ENCODE assay signal across 8 cellular contexts in the genomic region with DNA sequence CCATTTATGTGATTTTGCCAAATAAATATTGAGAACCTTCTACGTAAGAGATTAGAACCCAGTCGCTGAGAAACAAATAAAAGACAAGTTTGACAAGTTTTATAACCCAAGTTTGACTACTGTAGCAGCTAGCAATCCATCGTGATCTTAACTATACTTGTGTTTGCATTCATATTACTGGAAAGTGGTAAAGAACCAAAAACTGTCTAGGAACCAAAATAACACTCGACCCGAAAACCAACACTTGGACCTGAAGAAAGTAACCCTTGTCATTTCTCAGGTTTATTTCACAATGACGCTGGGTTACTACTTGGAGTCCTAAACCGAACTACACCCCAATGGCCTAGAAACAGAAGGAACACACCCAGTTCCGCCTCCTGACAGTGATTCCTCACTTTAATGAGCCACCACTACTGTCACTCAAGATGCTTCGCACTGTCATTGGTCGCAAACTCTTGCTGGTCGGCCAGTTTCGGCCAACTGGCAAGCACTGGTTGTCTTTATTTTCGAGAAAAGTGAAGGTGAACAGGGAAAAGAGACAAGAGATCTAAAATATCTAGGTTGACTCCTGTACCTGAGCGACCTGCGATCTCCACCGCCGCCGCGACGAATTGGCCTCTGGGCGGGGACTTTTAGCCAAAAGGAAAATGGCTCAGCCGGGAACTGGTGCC. TPM values are rescaled to one million over a fixed set of nuclear protein-coding genes. Genes with fewer than 3 reads are reported as not detected.
A peak's percentile ranks its signal among the peaks of the same experiment; 100 is the strongest.
DNase-seq lines count a peak whose midpoint lies in the region; ATAC-seq and TF ChIP-seq lines count a peak whose summit lies in the region.

No MANE protein-coding gene starts in this region.

- H3K27me3 ChIP-seq in PC-3 (ENCODE audit: low read length), result no peaks in the 10 kb centered on the region

- H3K9me3 ChIP-seq in PC-3 (ENCODE audit: low read length) (no peaks in the 10 kb centered on the region), mucosa of descending colon (no peaks in the 10 kb centered on the region)

- peak overlapping the region; percentile 92 for H3K27ac ChIP-seq in PC-3 (ENCODE audit: low read length)

- H3K4me3 ChIP-seq in Jurkat, Clone E6-1 (ENCODE audit: low read length), result peak overlapping the region; percentile 92
- H3K4me3 ChIP-seq in PC-3 (ENCODE audit: low read length), result peak overlapping the region; percentile 92
- H3K4me3 ChIP-seq in epithelial cell of proximal tubule (ENCODE audit: low read depth, low read length), result peak overlapping the region; percentile 64
- H3K4me3 ChIP-seq in mucosa of descending colon, result peak overlapping the region; percentile 75

- TSS peak; percentile 73 for BruUV-seq in PC-3 (replicated peaks; lab: Mats Ljungman, UMichigan)

- H2AFZ ChIP-seq in PC-3 (ENCODE audit: low read length), result peak overlapping the region; percentile 98

- peaks cover 79% of the 10 kb centered on the region for H3K79me2 ChIP-seq in PC-3 (ENCODE audit: low read length)

- H3K9me3 Mint-ChIP-seq in activated T-cell treated with anti-CD3 and anti-CD28 coated beads, Interleukin-2, amount 50 U/mL, for 24 hours, result no peaks in the 10 kb centered on the region

- intact Hi-C loops in PC-3 (cut with micrococcal nuclease) (no loop called here), mucosa of descending colon (cut with DNase I, micrococcal nuclease) (no loop called here)

- H4K20me1 ChIP-seq in PC-3 (ENCODE audit: low read length), result no peaks in the 10 kb centered on the region

- POLR2A ChIA-PET in PC-3 (lab: Charles Lee; ENCODE audit: unreplicated experiment), result no interaction called here

- H3K4me2 ChIP-seq in PC-3 (ENCODE audit: low read length), result peak overlapping the region; percentile 93

- DNase-seq in DMS114 treated with DMSO at 0.1 percent for 48 hours (lab: John Stamatoyannopoulos, UW; ENCODE audit: unreplicated experiment) (peak; percentile 93), PC-3 (peak; percentile 89), epithelial cell of proximal tubule (ENCODE audit: low read depth) (peak; percentile 85), mucosa of descending colon (peak; percentile 76 to 90 (median 80))
- peak; percentile 91 for DNase-seq in Jurkat, Clone E6-1 (ENCODE audit: low read depth, low spot score)
- peak; percentile 79 for DNase-seq in activated T-cell treated with anti-CD3 and anti-CD28 coated beads, Interleukin-2, amount 50 U/mL, for 24 hours
- peak; percentile 41 to 59 for DNase-seq in stimulated activated CD8-positive, alpha-beta memory T cell treated with anti-CD3 and anti-CD28 coated beads, Interleukin-4, amount 100 ng/mL, for 1 hour (ENCODE audit: low read depth in 2 of 2, low spot score in 1 of 2)

- H3K4me1 ChIP-seq in PC-3 (ENCODE audit: insufficient read depth, low read length) (peaks cover 16% of the 10 kb centered on the region; the same call in 1 of the 2 replicates), mucosa of descending colon (ENCODE audit: low read depth) (peaks cover 10% of the 10 kb centered on the region)

- TF ChIP-seq CTCF in PC-3 (conservative IDR thresholded peaks at IDR 0.05; ENCODE audit: low read depth, low read length) (no peak), epithelial cell of proximal tubule (conservative IDR thresholded peaks at IDR 0.05; ENCODE audit: low read depth, low read length) (no peak), mucosa of descending colon (IDR thresholded peaks at IDR 0.05) (no peak)

- H3K27ac Mint-ChIP-seq in activated T-cell treated with anti-CD3 and anti-CD28 coated beads, Interleukin-2, amount 50 U/mL, for 24 hours, result peak overlapping the region; percentile 99

- H3K36me3 ChIP-seq in PC-3 (ENCODE audit: low read depth, low read length) (0 out of 2 replicates have a peak, but pooled peaks cover 5% of the 10 kb centered on the region), mucosa of descending colon (ENCODE audit: low read depth) (no peaks in the 10 kb centered on the region)

- H3K9ac ChIP-seq in PC-3 (ENCODE audit: low read length), result peak overlapping the region; percentile 95

- H3K27me3 Mint-ChIP-seq in activated T-cell treated with anti-CD3 and anti-CD28 coated beads, Interleukin-2, amount 50 U/mL, for 24 hours, result no peaks in the 10 kb centered on the region

- peaks cover 72% of the 10 kb centered on the region for H3K4me1 Mint-ChIP-seq in activated T-cell treated with anti-CD3 and anti-CD28 coated beads, Interleukin-2, amount 50 U/mL, for 24 hours (ENCODE audit: low read depth)

- H3F3A ChIP-seq in PC-3 (ENCODE audit: low read length, unreplicated experiment), result no peaks in the 10 kb centered on the region

- peak overlapping the region; percentile 99 for H3K4me3 Mint-ChIP-seq in activated T-cell treated with anti-CD3 and anti-CD28 coated beads, Interleukin-2, amount 50 U/mL, for 24 hours

- ATAC-seq in GM21723 (IDR thresholded peaks at IDR 0.05; ENCODE audit: unreplicated experiment) (peak; percentile 96), PC-3 (peak; percentile 88), mucosa of descending colon (peak; percentile 97)

- H3K9me2 ChIP-seq in PC-3 (replicated peaks; ENCODE audit: low read length), result no peaks in the 10 kb centered on the region

- peaks cover 49% of the 10 kb centered on the region for H3K36me3 Mint-ChIP-seq in activated T-cell treated with anti-CD3 and anti-CD28 coated beads, Interleukin-2, amount 50 U/mL, for 24 hours (ENCODE audit: low read depth)

- CTCF ChIA-PET in PC-3 (lab: Charles Lee), result no interaction called here

RNA-seq across cellular contexts. Expression of a gene that starts 0.5 kb away (rescaled TPM):
- 14.0 TPM for polyA plus RNA-seq in Jurkat, Clone E6-1 (2012; ENCODE audit: insufficient read depth, insufficient read length)
- 8.2 and 12.9 TPM in 2 replicates for total RNA-seq in PC-3 (2014; rRNA removed)
- total RNA-seq in epithelial cell of proximal tubule, result 12.9 and 14.7 TPM in 2 replicates
- 10 to 100 TPM; 25.1 to 41.2 (median 35.4) TPM for total RNA-seq in mucosa of descending colon

RNA-seq across cellular contexts. Expression of a gene that starts 0.7 kb away (rescaled TPM):
- polyA plus RNA-seq in Jurkat, Clone E6-1 (2012; ENCODE audit: insufficient read depth, insufficient read length), result 14.5 TPM
- total RNA-seq in PC-3 (2014; rRNA removed) (8.1 and 8.4 TPM in 2 replicates), epithelial cell of proximal tubule (8.6 and 17.8 TPM in 2 replicates), mucosa of descending colon (10 to 100 TPM; 13.7 to 28.7 (median 14.7) TPM)

Comparison
In these comparisons a context has a peak if more than half of its experiments do, and no peak if none do; other contexts are left out.
1. Peak in every context shown above with its lines: DNase-seq, ATAC-seq, H3K4me3 ChIP-seq and H3K27ac ChIP-seq.